In the genomic region with DNA sequence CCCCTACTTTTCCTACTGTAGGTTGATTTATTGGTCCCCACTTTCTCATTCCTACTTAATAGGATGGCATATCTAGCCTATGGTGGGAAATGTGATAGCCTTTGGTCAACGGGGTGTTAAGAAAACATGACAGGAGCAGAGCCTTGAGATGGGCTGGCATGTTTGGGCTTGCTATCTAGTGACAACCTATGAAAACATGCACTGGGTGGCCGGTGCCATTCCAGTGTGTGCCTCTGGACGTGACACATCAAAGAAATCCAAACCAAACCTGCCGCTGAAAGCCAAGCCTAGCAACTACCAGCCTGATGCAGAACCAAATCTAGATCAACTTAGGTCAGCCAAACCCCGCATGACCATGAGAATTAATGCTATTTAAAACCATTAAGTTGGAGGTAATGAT, we compare ENCODE assay signal across 23 cellular contexts.
"Had no signal": no experiment of that assay in that cellular context is flagged by ENCODE, and none has a peak within 500 bp of the region (broad histone marks: within the 10 kb centered on the region; RNA-seq: fewer than 3 reads in every experiment).

No MANE protein-coding gene starts in this region.

- H3K36me3 ChIP-seq: colonic mucosa, neural progenitor cell, ovary, suprapubic skin, thyroid gland had no signal

- H3K27me3 ChIP-seq: colonic mucosa, foreskin keratinocyte, neural progenitor cell, ovary, suprapubic skin, thyroid gland had no signal

- H2AFZ ChIP-seq: neural progenitor cell had no signal

- H3K4me1 ChIP-seq: colonic mucosa, foreskin keratinocyte, neural progenitor cell, suprapubic skin, thyroid gland had no signal

- H3K27ac Mint-ChIP-seq: natural killer cell; neural progenitor cell; stimulated activated effector memory CD8-positive, alpha-beta T cell treated with anti-CD3 and anti-CD28 coated beads, Interleukin-12 subunit alpha, Interleukin-12 subunit beta, amount 100 ng/mL, for 72 hours; type B pancreatic cell had no signal

- H3K4me3 Mint-ChIP-seq: natural killer cell; neural progenitor cell; stimulated activated effector memory CD8-positive, alpha-beta T cell treated with anti-CD3 and anti-CD28 coated beads, Interleukin-12 subunit alpha, Interleukin-12 subunit beta, amount 100 ng/mL, for 72 hours; type B pancreatic cell had no signal

- H3K4me3 ChIP-seq: colonic mucosa, mucosa of descending colon, neural progenitor cell, ovary, suprapubic skin, thyroid gland had no signal

- H3K4me1 Mint-ChIP-seq: natural killer cell; neural progenitor cell; stimulated activated effector memory CD8-positive, alpha-beta T cell treated with anti-CD3 and anti-CD28 coated beads, Interleukin-12 subunit alpha, Interleukin-12 subunit beta, amount 100 ng/mL, for 72 hours had no signal

- H3K36me3 Mint-ChIP-seq: natural killer cell; neural progenitor cell; stimulated activated effector memory CD8-positive, alpha-beta T cell treated with anti-CD3 and anti-CD28 coated beads, Interleukin-12 subunit alpha, Interleukin-12 subunit beta, amount 100 ng/mL, for 72 hours; type B pancreatic cell had no signal

- H3K27me3 Mint-ChIP-seq: type B pancreatic cell had no signal

- H3K9ac ChIP-seq: neural progenitor cell had no signal

- H3K4me2 ChIP-seq: neural progenitor cell had no signal

- H3K9me3 ChIP-seq: colonic mucosa, mucosa of descending colon, ovary, suprapubic skin, thyroid gland had no signal

- H3K27ac ChIP-seq: colonic mucosa, foreskin keratinocyte, neural progenitor cell, ovary, suprapubic skin, thyroid gland had no signal

- FAIRE-seq: islet of Langerhans, urothelium cell line had no signal

- DNase-seq: colonic mucosa; dermis blood vessel endothelial cell; erythroblast; foreskin keratinocyte; head of caudate nucleus; hippocampal formation; kidney glomerular epithelial cell; mucosa of descending colon; natural killer cell; nucleus accumbens; ovary; right cardiac atrium; stimulated activated CD4-positive, alpha-beta T cell treated with anti-CD3 and anti-CD28 coated beads, Interleukin-4, amount 100 ng/mL, for 1 hour; stimulated activated CD8-positive, alpha-beta memory T cell treated with anti-CD3 and anti-CD28 coated beads, Interleukin-4, amount 100 ng/mL, for 48 hours; stimulated activated naive CD8-positive, alpha-beta T cell treated with anti-CD3 and anti-CD28 coated beads, Interleukin-15, Interleukin-2, amounts not matched to agents 100 U/mL and 50 U/mL, for 24 hours; thyroid gland had no signal

- ATAC-seq: foreskin keratinocyte; left lobe of liver; mucosa of descending colon; natural killer cell; right cardiac atrium; stimulated activated effector memory CD8-positive, alpha-beta T cell treated with anti-CD3 and anti-CD28 coated beads, Interleukin-12 subunit alpha, Interleukin-12 subunit beta, amount 100 ng/mL, for 72 hours; stimulated activated naive CD8-positive, alpha-beta T cell treated with anti-CD3 and anti-CD28 coated beads, Interleukin-15, Interleukin-2, amounts not matched to agents 100 U/mL and 50 U/mL, for 24 hours had no signal

- H3K9me3 Mint-ChIP-seq: type B pancreatic cell had no signal
